In genomic region chr6:152472325-152472724, GRCh38 we compare ENCODE assay signal across 26 cellular contexts.
DNase-seq lines count a peak whose midpoint lies in the region; ATAC-seq and TF ChIP-seq lines count a peak whose summit lies in the region.
"Had no signal": no experiment of that assay in that cellular context is flagged by ENCODE, and none has a peak within 500 bp of the region (broad histone marks: within the 10 kb centered on the region; RNA-seq: fewer than 3 reads in every experiment).

No MANE protein-coding gene starts in this region.

- H3K9me3 ChIP-seq in right atrium auricular region = peaks cover 0 to 9% of the 10 kb centered on the region in 2 donors
- H3K9me3 ChIP-seq: MG63, upper lobe of right lung had no signal

- no peak for ATAC-seq in GM21381 (IDR thresholded peaks at IDR 0.05; ENCODE audit: unreplicated experiment)
- ATAC-seq: activated T-cell treated with anti-CD3 and anti-CD28 coated beads, Interleukin-2, amount 50 U/mL, for 4 hours; gastrocnemius medialis; HCT116; Right ventricle myocardium inferior; upper lobe of right lung had no signal

- TF ChIP-seq CTCF in fibroblast of mammary gland (conservative IDR thresholded peaks at IDR 0.05; ENCODE audit: control insufficient read depth, insufficient read depth, low read depth, low read length) (no peak), retinal pigment epithelial cell (conservative IDR thresholded peaks at IDR 0.05; ENCODE audit: low read depth, low read length) (no peak), right atrium auricular region (IDR thresholded peaks at IDR 0.05) (no peak)

- H3K27me3 ChIP-seq in right atrium auricular region = no peaks in the 10 kb centered on the region
- H3K27me3 ChIP-seq: gastrocnemius medialis, MG63, spleen, stomach, upper lobe of right lung had no signal

- H3K36me3 ChIP-seq in right atrium auricular region = no peaks in the 10 kb centered on the region
- H3K36me3 ChIP-seq: gastrocnemius medialis, MG63, upper lobe of right lung had no signal

- DNase-seq in AG20443 (ENCODE audit: low spot score) (peak; percentile 33), RPMI7951 (ENCODE audit: low read depth) (peak; percentile 25), fibroblast of mammary gland (ENCODE audit: low read depth) (peak; percentile 14), retinal pigment epithelial cell (ENCODE audit: low read depth) (no peak), right atrium auricular region (ENCODE audit: low spot score) (no peak)
- no peak for DNase-seq in activated CD8-positive, alpha-beta memory T cell treated with anti-CD3 and anti-CD28 coated beads for 24 hours
- DNase-seq in central memory CD4-positive, alpha-beta T cell = no peak
- DNase-seq: activated CD4-positive, CD25-positive, alpha-beta regulatory T cell treated with anti-CD3 and anti-CD28 coated beads, Interleukin-2, amount 50 U/mL, for 72 hours; activated naive CD4-positive, alpha-beta T cell; activated T-cell treated with anti-CD3 and anti-CD28 coated beads, Interleukin-2, amount 50 U/mL, for 4 hours; CD4-positive, CD25-positive, alpha-beta regulatory T cell; gastrocnemius medialis; islet precursor cell; mammary epithelial cell; MG63; NCI-H526 treated with DMSO at 0.1 percent for 48 hours; occipital lobe; retina; spleen; stomach; SW 1271; upper lobe of right lung had no signal

- no peaks in the 10 kb centered on the region for H3K4me1 ChIP-seq in right atrium auricular region
- H3K4me1 ChIP-seq: gastrocnemius medialis, spleen, stomach, upper lobe of right lung had no signal

- H3K27ac ChIP-seq in right atrium auricular region = no peak overlapping the region
- H3K27ac ChIP-seq: epithelial cell of prostate, gastrocnemius medialis, spleen, stomach, upper lobe of right lung had no signal

- H3K4me3 ChIP-seq in fibroblast of mammary gland (ENCODE audit: control insufficient read depth, low read depth, low read length) = no peak overlapping the region
- peak overlapping the region; percentile 26 for H3K4me3 ChIP-seq in retinal pigment epithelial cell (ENCODE audit: low read length)
- H3K4me3 ChIP-seq in right atrium auricular region = no peak overlapping the region
- H3K4me3 ChIP-seq: spleen had no signal

Comparison
In these comparisons a context has a peak if more than half of its experiments do, and no peak if none do; other contexts are left out.
1. DNase-seq: peak in AG20443 (single experiment), RPMI7951 (single experiment) and fibroblast of mammary gland (single experiment); none in retinal pigment epithelial cell (single experiment), activated CD8-positive, alpha-beta memory T cell treated with anti-CD3 and anti-CD28 coated beads for 24 hours (single experiment), right atrium auricular region (single experiment) and central memory CD4-positive, alpha-beta T cell (single experiment).